ENCODE assay signal across 8 cellular contexts in genomic region chr17:50139950-50140885, GRCh38. TPM values are rescaled to one million over a fixed set of nuclear protein-coding genes. Genes with fewer than 3 reads are reported as not detected.
DNase-seq lines count a peak whose midpoint lies in the region; ATAC-seq, FAIRE-seq and TF ChIP-seq lines count a peak whose summit lies in the region.

No MANE protein-coding gene starts in this region.

- peak; percentile 48 for ATAC-seq in GM18873 (IDR thresholded peaks at IDR 0.05; ENCODE audit: low FRiP score, unreplicated experiment)
- peak; percentile 94 for ATAC-seq in GM12878

- no peak overlapping the region for H3K4me3 ChIP-seq in MM.1S (ENCODE audit: low read length)
- H3K4me3 ChIP-seq in GM12878 = no peak overlapping the region

- no peaks in the 10 kb centered on the region for H3K9me3 ChIP-seq in MM.1S (replicated peaks; ENCODE audit: insufficient read depth, low read length)
- H3K9me3 ChIP-seq in GM12878 (replicated peaks; ENCODE audit: control insufficient read depth, insufficient read depth, low read length) = no peaks in the 10 kb centered on the region

- RAD21 ChIA-PET in GM12878 (lab: Charles Lee; ENCODE audit: unreplicated experiment) = interaction anchor here (1.0 to 1.7 kb wide), 3 partner anchors 8 to 22 kb away, joined by 3 to 7 read pairs (median 6); no protein-coding TSS in a partner anchor

- no TSS peak for BruUV-seq in GM12878 (replicated peaks; lab: Mats Ljungman, UMichigan)

- H4K20me1 ChIP-seq in MM.1S (ENCODE audit: insufficient read depth, low read length) (no peaks in the 10 kb centered on the region), GM12878 (ENCODE audit: control insufficient read depth, insufficient read depth) (peaks cover 22% of the 10 kb centered on the region)

- 30% methylated on average over 19 of the region's 19 CpGs for WGBS in GM12878 (ENCODE audit: insufficient coverage, insufficient replicate concordance, low lambda C conversion rate, missing lambda C conversion rate)

- peaks cover 11% of the 10 kb centered on the region for H3K36me3 ChIP-seq in MM.1S (replicated peaks; ENCODE audit: insufficient read depth, low read length)
- peaks cover 69 to 82% of the 10 kb centered on the region in 2 experiments for H3K36me3 ChIP-seq in GM12878 (ENCODE audit: control insufficient read depth in 2 of 2, insufficient read depth in 2 of 2, low read length in 1 of 2)

- TF ChIP-seq POLR2A in GM12878 (IDR thresholded peaks at IDR 0.05; ENCODE audit: low read depth, low read length) = peak; percentile 20

- in situ Hi-C loops in GM12878 (cut with MboI) = no loop called here

- H3K9me2 ChIP-seq in MM.1S (replicated peaks; ENCODE audit: insufficient read depth, low read length) = no peaks in the 10 kb centered on the region

- SMC1A ChIA-PET in GM12878 (lab: Charles Lee; ENCODE audit: uncharacterized antibody, unreplicated experiment) = interaction anchor here (0.8 to 3.7 kb wide), 9 partner anchors 10 to 46 kb away, joined by 3 to 29 read pairs (median 6); no protein-coding TSS in a partner anchor

- H3K9ac ChIP-seq in MM.1S (ENCODE audit: low read length) (no peak overlapping the region), GM12878 (ENCODE audit: control insufficient read depth, insufficient read depth, low read length) (no peak overlapping the region)

- peaks cover 4% of the 10 kb centered on the region; the same call in 1 of the 2 replicates for H3F3A ChIP-seq in MM.1S (ENCODE audit: insufficient read depth, low read length)

- H3K4me1 ChIP-seq in MM.1S (ENCODE audit: low read length) (no peaks in the 10 kb centered on the region), GM12878 (ENCODE audit: control insufficient read depth, insufficient read depth, low read length) (peaks cover 38% of the 10 kb centered on the region)

- peak; percentile 53 for TF ChIP-seq RAD21 in GM12878 (IDR thresholded peaks at IDR 0.05; ENCODE audit: insufficient read depth, low read depth, low read length)

- H3K27me3 ChIP-seq in MM.1S (replicated peaks; ENCODE audit: insufficient read depth, low read length) (no peaks in the 10 kb centered on the region), GM12878 (replicated peaks in 1 of 2; ENCODE audit: control insufficient read depth in 2 of 2, insufficient read depth in 2 of 2, low read length in 1 of 2) (no peaks in the 10 kb centered on the region)

- TF ChIP-seq CTCF in AG09319 (IDR thresholded peaks at IDR 0.05; ENCODE audit: low read depth, low read length) (peak; percentile 87), MM.1S (IDR thresholded peaks at IDR 0.05; ENCODE audit: low read length) (peak; percentile 89), GM12878 (IDR thresholded peaks at IDR 0.05 in 2 of 3, conservative IDR thresholded peaks at IDR 0.05 in 1 of 3; ENCODE audit: control insufficient read depth in 2 of 3, extremely low read depth in 1 of 3, insufficient read depth in 1 of 3, low read depth in 3 of 3, low read length in 3 of 3) (peak; percentile 93 to 96 (median 94))

- H3K4me2 ChIP-seq in MM.1S (ENCODE audit: low read depth, low read length) = no peak overlapping the region
- peak overlapping the region; percentile 30; the same call in 1 of the 2 replicates for H3K4me2 ChIP-seq in GM12878 (ENCODE audit: control insufficient read depth, insufficient read depth)

- no peak overlapping the region for H3K27ac ChIP-seq in MM.1S (ENCODE audit: low read length)
- H3K27ac ChIP-seq in GM12878 (ENCODE audit: control insufficient read depth, insufficient read depth) = no peak overlapping the region

- POLR2A ChIA-PET in GM12878 (lab: Charles Lee) = interaction anchor here (1.2 to 1.8 kb wide), 3 partner anchors 10 to 48 kb away, joined by 3 to 5 read pairs (median 5); partner anchors contain the start of gene PPP1R9B

- FAIRE-seq in GM12878 (lab: Jason Lieb, UNC) = peak; percentile 98

- CTCF ChIA-PET in GM12878 (lab: Yijun Ruan, JAX) = interaction anchor here (0.6 to 6.9 kb wide), 17 partner anchors 7 to 702 kb away, joined by 3 to 87 read pairs (median 9); partner anchors contain the start of genes COL1A1, PPP1R9B, SAMD14 and SGCA

- no peak for DNase-seq in AG09319 (ENCODE audit: extremely low read depth, low read depth)
- DNase-seq in MM.1S = peak; percentile 48
- DNase-seq in UCSD-AML1 (lab: John Stamatoyannopoulos, UW; ENCODE audit: unreplicated experiment) = peak; percentile 85
- DNase-seq in GM12878 (ENCODE audit: low read depth, low spot score) = no peak
- peak; percentile 91 for DNase-seq in iPS-NIHi11 (ENCODE audit: low spot score)
- peak; percentile 67 to 70 for DNase-seq in stimulated activated CD4-positive, alpha-beta T cell treated with anti-CD3 and anti-CD28 coated beads, Interleukin-15, amount 100 ng/mL, for 1 hour (ENCODE audit: low read depth in 1 of 2, low spot score in 1 of 2)
- no peak for DNase-seq in NCI-H2081 treated with DMSO at 0.1 percent for 48 hours (lab: John Stamatoyannopoulos, UW)

- TF ChIP-seq EP300 in GM12878 (IDR thresholded peaks at IDR 0.05; ENCODE audit: borderline replicate concordance in 1 of 2, control insufficient read depth in 1 of 2, low read depth in 2 of 2, low read length in 2 of 2) = no peak

- peaks cover 51% of the 10 kb centered on the region for H3K79me2 ChIP-seq in MM.1S (ENCODE audit: low read length)
- peaks cover 35% of the 10 kb centered on the region for H3K79me2 ChIP-seq in GM12878 (ENCODE audit: control insufficient read depth, insufficient read depth, low read length)

- H2AFZ ChIP-seq in MM.1S (ENCODE audit: low read length) (no peak overlapping the region), GM12878 (ENCODE audit: control insufficient read depth, low read depth, low read length) (no peak overlapping the region)

- intact Hi-C loops in GM12878 (cut with micrococcal nuclease; ENCODE audit: unreplicated experiment) = loop anchor here (1.0 kb wide), 1 partner anchor 21 kb away; no protein-coding TSS in a partner anchor

RNA-seq across cellular contexts. Expression of gene SAMD14, which starts 10.3 kb away (rescaled TPM):
- 2.6 and 4.3 TPM in 2 replicates for total RNA-seq in GM12878 (2013; cell fraction: nucleolus; rRNA removed)
- total RNA-seq in GM12878 (2014; rRNA removed) = 0.17 and 0.22 TPM in 2 replicates
- 0.22 and 0.74 TPM in 2 replicates for total RNA-seq in GM12878 (2014; rRNA removed; fragmentation: Illumina TruSeq; extraction: Trizol)
- 1.3 and 1.7 TPM in 2 replicates for total RNA-seq in GM12878 (2021)
- polyA plus RNA-seq in GM12878 (2011; ENCODE audit: low read depth) = 0.58 TPM
- polyA plus RNA-seq in GM12878 (2011; rRNA removed) = 0.32 and 1.3 TPM in 2 replicates
- 0.51 and 1.2 TPM in 2 replicates for polyA plus RNA-seq in GM12878 (2011; cell fraction: cytosol; rRNA removed)
- 8.0 and 8.3 TPM in 2 replicates for polyA plus RNA-seq in GM12878 (2011; cell fraction: nucleus; rRNA removed)
- polyA plus RNA-seq in GM12878 (2012) = 0.45 and 0.66 TPM in 2 replicates
- 0.19 and 0.25 TPM in 2 replicates for polyA plus RNA-seq in GM12878 (2014; fragmentation: Illumina TruSeq; extraction: Trizol)
- polyA plus RNA-seq in GM12878 (2014; fragmentation: Nextera tagmentation; extraction: Ambion mirVana) = not detected
- polyA plus RNA-seq in GM12878 (2014; rRNA removed) = 0.51 and 1.4 TPM in 2 replicates
- polyA plus RNA-seq in GM12878 (2016; fragmentation: Nextera tagmentation; extraction: Ambion mirVana) = under 1 TPM in 1 of 2 experiments, not detected in 1; 0.06 TPM
- polyA minus RNA-seq in GM12878 (2011; rRNA and poly(A)+ RNA removed) = 0.59 and 2.0 TPM in 2 replicates
- polyA minus RNA-seq in GM12878 (2011; cell fraction: cytosol; rRNA and poly(A)+ RNA removed) = 0.73 TPM in 1 of 2 replicates, not detected in the other
- polyA minus RNA-seq in GM12878 (2011; cell fraction: nucleus; rRNA and poly(A)+ RNA removed) = 1.1 and 1.8 TPM in 2 replicates

RNA-seq across cellular contexts. Expression of gene PPP1R9B, which starts 10.3 kb away (rescaled TPM):
- 55.7 and 68.4 TPM in 2 replicates for total RNA-seq in GM12878 (2013; cell fraction: nucleolus; rRNA removed)
- 59.9 and 62.9 TPM in 2 replicates for total RNA-seq in GM12878 (2014; rRNA removed)
- 35.9 and 39.6 TPM in 2 replicates for total RNA-seq in GM12878 (2014; rRNA removed; fragmentation: Illumina TruSeq; extraction: Trizol)
- total RNA-seq in GM12878 (2021) = 103 and 107 TPM in 2 replicates
- polyA plus RNA-seq in GM12878 (2011; ENCODE audit: low read depth) = 21.7 TPM
- polyA plus RNA-seq in GM12878 (2011; rRNA removed) = 30.2 and 44.4 TPM in 2 replicates
- polyA plus RNA-seq in GM12878 (2011; cell fraction: cytosol; rRNA removed) = 39.3 and 43.6 TPM in 2 replicates
- 75.0 and 144 TPM in 2 replicates for polyA plus RNA-seq in GM12878 (2011; cell fraction: nucleus; rRNA removed)
- polyA plus RNA-seq in GM12878 (2012) = 54.8 and 64.1 TPM in 2 replicates
- 17.9 and 35.4 TPM in 2 replicates for polyA plus RNA-seq in GM12878 (2014; fragmentation: Illumina TruSeq; extraction: Trizol)
- polyA plus RNA-seq in GM12878 (2014; fragmentation: Nextera tagmentation; extraction: Ambion mirVana) = under 1 TPM; 0.20 to 0.45 TPM
- 52.0 and 58.7 TPM in 2 replicates for polyA plus RNA-seq in GM12878 (2014; rRNA removed)
- polyA plus RNA-seq in GM12878 (2016; fragmentation: Nextera tagmentation; extraction: Ambion mirVana) = 1 to 10 TPM; 1.8 to 2.3 TPM
- 38.4 and 59.7 TPM in 2 replicates for polyA minus RNA-seq in GM12878 (2011; rRNA and poly(A)+ RNA removed)
- polyA minus RNA-seq in GM12878 (2011; cell fraction: cytosol; rRNA and poly(A)+ RNA removed) = 36.3 and 36.8 TPM in 2 replicates
- 12.3 and 46.2 TPM in 2 replicates for polyA minus RNA-seq in GM12878 (2011; cell fraction: nucleus; rRNA and poly(A)+ RNA removed)

RNA-seq across cellular contexts. Expression of gene SGCA, which starts 25.6 kb away (rescaled TPM):
- 1.9 and 2.9 TPM in 2 replicates for total RNA-seq in GM12878 (2013; cell fraction: nucleolus; rRNA removed)
- total RNA-seq in GM12878 (2014; rRNA removed) = 0.11 and 0.68 TPM in 2 replicates
- total RNA-seq in GM12878 (2014; rRNA removed; fragmentation: Illumina TruSeq; extraction: Trizol) = 0.27 TPM in 1 of 2 replicates, not detected in the other
- 0.51 and 0.56 TPM in 2 replicates for total RNA-seq in GM12878 (2021)
- 0.52 TPM for polyA plus RNA-seq in GM12878 (2011; ENCODE audit: low read depth)
- 0.24 and 0.81 TPM in 2 replicates for polyA plus RNA-seq in GM12878 (2011; rRNA removed)
- 0.54 and 1.2 TPM in 2 replicates for polyA plus RNA-seq in GM12878 (2011; cell fraction: cytosol; rRNA removed)
- 3.6 and 4.5 TPM in 2 replicates for polyA plus RNA-seq in GM12878 (2011; cell fraction: nucleus; rRNA removed)
- polyA plus RNA-seq in GM12878 (2012) = 1.2 and 1.9 TPM in 2 replicates
- polyA plus RNA-seq in GM12878 (2014; fragmentation: Illumina TruSeq; extraction: Trizol) = 0.24 TPM in 1 of 2 replicates, not detected in the other
- polyA plus RNA-seq in GM12878 (2014; fragmentation: Nextera tagmentation; extraction: Ambion mirVana) = under 1 TPM in 1 of 2 experiments, not detected in 1; 0.13 TPM
- polyA plus RNA-seq in GM12878 (2014; rRNA removed) = 0.25 and 2.2 TPM in 2 replicates
- polyA plus RNA-seq in GM12878 (2016; fragmentation: Nextera tagmentation; extraction: Ambion mirVana) = under 1 TPM in 1 of 2 experiments, not detected in 1; 0.50 TPM
- polyA minus RNA-seq in GM12878 (2011; rRNA and poly(A)+ RNA removed) = 0.29 and 1.1 TPM in 2 replicates
- polyA minus RNA-seq in GM12878 (2011; cell fraction: cytosol; rRNA and poly(A)+ RNA removed) = not detected in 2 replicates
- polyA minus RNA-seq in GM12878 (2011; cell fraction: nucleus; rRNA and poly(A)+ RNA removed) = 0.36 TPM in 1 of 2 replicates, not detected in the other

RNA-seq across cellular contexts. Expression of gene PDK2, which starts 45.1 kb away (rescaled TPM):
- total RNA-seq in GM12878 (2013; cell fraction: nucleolus; rRNA removed) = 16.9 and 18.0 TPM in 2 replicates
- 9.7 and 12.3 TPM in 2 replicates for total RNA-seq in GM12878 (2014; rRNA removed)
- 6.5 and 8.6 TPM in 2 replicates for total RNA-seq in GM12878 (2014; rRNA removed; fragmentation: Illumina TruSeq; extraction: Trizol)
- total RNA-seq in GM12878 (2021) = 14.2 and 16.1 TPM in 2 replicates
- 4.5 TPM for polyA plus RNA-seq in GM12878 (2011; ENCODE audit: low read depth)
- polyA plus RNA-seq in GM12878 (2011; rRNA removed) = 8.8 and 22.6 TPM in 2 replicates
- 33.3 and 38.8 TPM in 2 replicates for polyA plus RNA-seq in GM12878 (2011; cell fraction: cytosol; rRNA removed)
- polyA plus RNA-seq in GM12878 (2011; cell fraction: nucleus; rRNA removed) = 92.2 and 108 TPM in 2 replicates
- 9.1 and 10.7 TPM in 2 replicates for polyA plus RNA-seq in GM12878 (2012)
- 9.8 and 12.3 TPM in 2 replicates for polyA plus RNA-seq in GM12878 (2014; fragmentation: Illumina TruSeq; extraction: Trizol)
- polyA plus RNA-seq in GM12878 (2014; fragmentation: Nextera tagmentation; extraction: Ambion mirVana) = 1 to 10 TPM in 1 of 2 experiments, under 1 TPM in 1; 0.98 to 1.2 TPM
- polyA plus RNA-seq in GM12878 (2014; rRNA removed) = 9.6 and 16.0 TPM in 2 replicates
- polyA plus RNA-seq in GM12878 (2016; fragmentation: Nextera tagmentation; extraction: Ambion mirVana) = 10 to 100 TPM; 17.5 to 20.2 TPM
- 22.7 and 37.5 TPM in 2 replicates for polyA minus RNA-seq in GM12878 (2011; rRNA and poly(A)+ RNA removed)
- 9.5 and 15.8 TPM in 2 replicates for polyA minus RNA-seq in GM12878 (2011; cell fraction: cytosol; rRNA and poly(A)+ RNA removed)
- 16.0 and 35.1 TPM in 2 replicates for polyA minus RNA-seq in GM12878 (2011; cell fraction: nucleus; rRNA and poly(A)+ RNA removed)

Comparison
In these comparisons a context has a peak if more than half of its experiments do, and no peak if none do; other contexts are left out.
1. DNase-seq: peak in MM.1S (single experiment), UCSD-AML1 (single experiment), iPS-NIHi11 (single experiment) and stimulated activated CD4-positive, alpha-beta T cell treated with anti-CD3 and anti-CD28 coated beads, Interleukin-15, amount 100 ng/mL, for 1 hour (2 of 2); none in AG09319 (single experiment), GM12878 (single experiment) and NCI-H2081 treated with DMSO at 0.1 percent for 48 hours (single experiment).
2. Peak in every context shown above with its lines, with median percentiles within 50 percentile points of each other: CTCF ChIP-seq.